ENCODE assay signal across 8 cellular contexts in the genomic region with DNA sequence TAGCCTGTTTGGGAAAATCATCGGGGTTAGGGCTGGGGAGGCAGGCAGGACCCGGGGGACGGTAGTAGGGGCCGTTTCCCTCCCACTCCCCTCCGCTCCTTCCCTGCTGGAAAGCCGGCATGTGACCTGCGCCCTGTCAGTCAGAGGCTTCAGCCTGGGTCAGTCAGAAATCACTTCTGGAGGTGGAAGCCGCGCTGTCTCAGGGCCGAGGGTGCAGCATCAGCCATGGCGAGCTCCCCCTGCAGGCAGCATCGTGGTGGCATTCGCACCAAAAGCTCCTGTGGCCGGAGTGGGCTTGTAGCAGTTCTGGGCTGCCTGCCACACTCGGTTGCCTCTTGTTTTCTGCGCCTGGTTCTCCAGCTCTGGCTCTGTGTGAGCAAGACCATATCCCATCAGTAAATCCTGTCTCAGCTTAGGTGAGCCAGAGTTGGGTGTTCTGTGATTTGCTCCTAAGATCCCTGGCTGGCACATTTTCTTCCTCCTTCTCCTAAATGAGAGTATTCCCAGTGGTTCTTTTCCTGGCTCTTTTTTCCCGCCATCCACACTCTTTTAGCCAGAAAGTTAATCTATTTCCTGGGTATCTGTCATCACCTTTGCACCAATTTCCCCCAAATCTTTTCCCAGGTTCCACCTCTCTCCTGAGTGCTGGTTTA. TPM values are rescaled to one million over a fixed set of nuclear protein-coding genes. Genes with fewer than 3 reads are reported as not detected.
DNase-seq lines count a peak whose midpoint lies in the region; ATAC-seq and TF ChIP-seq lines count a peak whose summit lies in the region.

No MANE protein-coding gene starts in this region.

- ATAC-seq in GM21825 (IDR thresholded peaks at IDR 0.05; ENCODE audit: unreplicated experiment) = peak; percentile 92

- POLR2A ChIA-PET in GM10248 (lab: Yijun Ruan, JAX) = interaction anchor here (0.5 to 1.2 kb wide), 4 partner anchors 18 to 43 kb away, joined by 3 to 9 read pairs (median 3); a partner anchor contains a TSS

- H3K4me3 ChIP-seq in lower leg skin (ENCODE audit: low read depth, poor library complexity, severe bottlenecking) = no peak overlapping the region

- intact Hi-C loops in lower leg skin (cut with DNase I; ENCODE audit: low total_unique reads) = no loop called here

- in situ Hi-C loops in KBM-7 (cut with MboI; ENCODE audit: low pct_unique_long_range_greater_than_20kb, low sequenced_read_pairs) = no loop called here

- DNase-seq in GM10248 (ENCODE audit: extremely low spot score) = peak; percentile 84
- peak; percentile 75 for DNase-seq in KBM-7
- peak; percentile 40 for DNase-seq in activated CD4-positive, CD25-positive, alpha-beta regulatory T cell treated with anti-CD3 and anti-CD28 coated beads, Interleukin-2, amount 50 U/mL, for 16 hours (ENCODE audit: low read depth, low spot score)
- peak; percentile 25 for DNase-seq in cerebellum (ENCODE audit: low spot score)
- DNase-seq in lower leg skin (ENCODE audit: low spot score in 2 of 2) = peak; percentile 58 to 92
- peak; percentile 64 to 76 for DNase-seq in stimulated activated CD8-positive, alpha-beta memory T cell treated with anti-CD3 and anti-CD28 coated beads, Interleukin-15, amount 100 ng/mL, for 48 hours (ENCODE audit: low read depth in 2 of 2)
- DNase-seq in superior temporal gyrus (ENCODE audit: extremely low spot score) = no peak

- CTCF ChIA-PET in GM10248 (lab: Yijun Ruan, JAX) = interaction anchor here (0.6 to 15.6 kb wide), 21 partner anchors 11 to 674 kb away, joined by 3 to 279 read pairs (median 4); a partner anchor contains a TSS

- no peak for TF ChIP-seq POLR2A in lower leg skin (IDR thresholded peaks at IDR 0.05)

- WGBS in lower leg skin, 2 donors = 22 to 23% methylated on average over 12 to 16 of the region's 17 CpGs

- TF ChIP-seq CTCF in GM10248 (IDR thresholded peaks at IDR 0.05; ENCODE audit: control extremely low read depth, extremely low read depth, low read depth, missing control alignments) (peak; percentile 94), lower leg skin (IDR thresholded peaks at IDR 0.05) (no peak)

RNA-seq across cellular contexts. Expression of a gene that starts 17.3 kb away (rescaled TPM):
- total RNA-seq in cerebellum (2.9 TPM), lower leg skin (10 to 100 TPM in 2 of 4 donors, 1 to 10 TPM in 2; 5.5 to 23.7 (median 13.0) TPM)
